ENCODE assay signal across 1 cellular context in genomic region chr4:18566970-18567799, GRCh38.
TF ChIP-seq lines count a peak whose summit lies in the region.

No MANE protein-coding gene starts in this region.

TF ChIP-seq in HepG2, 621 proteins besides CTCF, POLR2A, EP300 and RAD21 (continued from another document and continues in another):
- TF ChIP-seq FUBP1 (CRISPR knock-in tag; IDR thresholded peaks at IDR 0.05; ENCODE audit: borderline replicate concordance) (no peak), MLXIP (CRISPR knock-in tag; IDR thresholded peaks at IDR 0.05; ENCODE audit: borderline replicate concordance) (no peak), ZNF878 (CRISPR knock-in tag; IDR thresholded peaks at IDR 0.05) (peak; percentile 69; the same call in 1 of the 2 replicates), ZNF468 (CRISPR knock-in tag; IDR thresholded peaks at IDR 0.05) (no peak), ZNF274 (CRISPR knock-in tag; IDR thresholded peaks at IDR 0.05) (no peak), IRX3 (CRISPR knock-in tag; IDR thresholded peaks at IDR 0.05; ENCODE audit: borderline replicate concordance, low read depth) (no peak), EHMT2 (IDR thresholded peaks at IDR 0.05; ENCODE audit: borderline replicate concordance, low read depth, low read length) (no peak; the same call in 1 of the 2 replicates), SALL1 (CRISPR knock-in tag; IDR thresholded peaks at IDR 0.05) (peak; percentile 88; the same call in 1 of the 2 replicates), HIC2 (CRISPR knock-in tag; IDR thresholded peaks at IDR 0.05; ENCODE audit: low read depth) (no peak), ZNF780A (CRISPR knock-in tag; IDR thresholded peaks at IDR 0.05) (no peak), ZNF138 (CRISPR knock-in tag; IDR thresholded peaks at IDR 0.05; ENCODE audit: low read depth) (no peak), ZNF839 (CRISPR knock-in tag; IDR thresholded peaks at IDR 0.05; ENCODE audit: borderline replicate concordance) (no peak), GTF3A (CRISPR knock-in tag; conservative IDR thresholded peaks at IDR 0.05) (no peak), ZBTB2 (CRISPR knock-in tag; IDR thresholded peaks at IDR 0.05; ENCODE audit: low read depth) (no peak), ZNF383 (CRISPR knock-in tag; IDR thresholded peaks at IDR 0.05; ENCODE audit: borderline replicate concordance) (no peak), BATF2 (CRISPR knock-in tag; IDR thresholded peaks at IDR 0.05) (no peak), PCBP2 (optimal IDR thresholded peaks at IDR 0.05; ENCODE audit: low read depth, low read length, poor library complexity, severe bottlenecking) (no peak), TERF1 (CRISPR knock-in tag; IDR thresholded peaks at IDR 0.05) (no peak), KMT2B (CRISPR knock-in tag; IDR thresholded peaks at IDR 0.05) (no peak), ZNF749 (CRISPR knock-in tag; IDR thresholded peaks at IDR 0.05; ENCODE audit: borderline replicate concordance) (no peak), MAFG (CRISPR knock-in tag; IDR thresholded peaks at IDR 0.05) (no peak), REPIN1 (CRISPR knock-in tag; IDR thresholded peaks at IDR 0.05; ENCODE audit: borderline replicate concordance, low read depth) (peak; percentile 64; the same call in 1 of the 2 replicates), THAP7 (CRISPR knock-in tag; IDR thresholded peaks at IDR 0.05) (no peak), SRSF9 (IDR thresholded peaks at IDR 0.05; ENCODE audit: borderline replicate concordance, insufficient read depth, low read depth, low read length, poor library complexity, severe bottlenecking) (no peak), ZNF629 (CRISPR knock-in tag; conservative IDR thresholded peaks at IDR 0.05) (no peak), RAD51 (IDR thresholded peaks at IDR 0.05; ENCODE audit: borderline replicate concordance) (no peak), HBP1 (CRISPR knock-in tag; IDR thresholded peaks at IDR 0.05; ENCODE audit: low read depth) (no peak), CENPT (CRISPR knock-in tag; IDR thresholded peaks at IDR 0.05; ENCODE audit: low read depth) (no peak), ZNF275 (CRISPR knock-in tag; IDR thresholded peaks at IDR 0.05; ENCODE audit: borderline replicate concordance) (no peak), THAP8 (CRISPR knock-in tag; IDR thresholded peaks at IDR 0.05; ENCODE audit: borderline replicate concordance) (no peak), MBD4 (IDR thresholded peaks at IDR 0.05; ENCODE audit: borderline replicate concordance, low read length) (no peak), ELF4 (CRISPR knock-in tag; IDR thresholded peaks at IDR 0.05; ENCODE audit: borderline replicate concordance) (no peak), PATZ1 (CRISPR knock-in tag; IDR thresholded peaks at IDR 0.05) (peak; percentile 27; the same call in 1 of the 2 replicates), MXD4 (CRISPR knock-in tag; IDR thresholded peaks at IDR 0.05) (no peak), NFYC (CRISPR knock-in tag; IDR thresholded peaks at IDR 0.05) (peak; percentile 72), GTF2F1 (IDR thresholded peaks at IDR 0.05; ENCODE audit: low read length) (no peak), ZNF230 (CRISPR knock-in tag; IDR thresholded peaks at IDR 0.05) (no peak), ZNF773 (CRISPR knock-in tag; IDR thresholded peaks at IDR 0.05; ENCODE audit: borderline replicate concordance) (no peak), NFKBIZ (CRISPR knock-in tag; IDR thresholded peaks at IDR 0.05) (peak; percentile 49; the same call in 1 of the 2 replicates), ZNF720 (CRISPR knock-in tag; IDR thresholded peaks at IDR 0.05) (no peak), ELF1 (CRISPR knock-in tag; IDR thresholded peaks at IDR 0.05) (peak; percentile 60), ZNF792 (CRISPR knock-in tag; IDR thresholded peaks at IDR 0.05) (0 out of 2 replicates have a peak, but pooled peaks have one; percentile 40), ZNF790 (CRISPR knock-in tag; IDR thresholded peaks at IDR 0.05; ENCODE audit: borderline replicate concordance) (no peak), CREB3 (CRISPR knock-in tag; IDR thresholded peaks at IDR 0.05) (no peak)
